In genomic region chr11:117313828-117314768, GRCh38 we compare ENCODE assay signal across 9 cellular contexts. TPM values are rescaled to one million over a fixed set of nuclear protein-coding genes. Genes with fewer than 3 reads are reported as not detected.
A peak's percentile ranks its signal among the peaks of the same experiment; 100 is the strongest.
DNase-seq lines count a peak whose midpoint lies in the region; ATAC-seq and TF ChIP-seq lines count a peak whose summit lies in the region.
"Had no signal": no experiment of that assay in that cellular context is flagged by ENCODE, and none has a peak within 500 bp of the region (broad histone marks: within the 10 kb centered on the region; RNA-seq: fewer than 3 reads in every experiment).

No MANE protein-coding gene starts in this region.

- TF ChIP-seq CTCF in epithelial cell of proximal tubule (conservative IDR thresholded peaks at IDR 0.05; ENCODE audit: low read depth, low read length) (no peak), progenitor cell of endocrine pancreas (IDR thresholded peaks at IDR 0.05; ENCODE audit: unreplicated experiment) (no peak)

- H3K27ac Mint-ChIP-seq in T-cell (no peak overlapping the region), progenitor cell of endocrine pancreas (no peak overlapping the region)

- H3K36me3 Mint-ChIP-seq in T-cell = no peaks in the 10 kb centered on the region
- H3K36me3 Mint-ChIP-seq in progenitor cell of endocrine pancreas (ENCODE audit: insufficient read depth) = no peaks in the 10 kb centered on the region

- ATAC-seq in T-cell (replicated peaks in 1 of 4) (no peak), HG02588 (IDR thresholded peaks at IDR 0.05; ENCODE audit: unreplicated experiment) (no peak), HG03439 (IDR thresholded peaks at IDR 0.05; ENCODE audit: unreplicated experiment) (no peak)

- peak overlapping the region; percentile 93 for H3K4me3 ChIP-seq in epithelial cell of proximal tubule (ENCODE audit: low read depth, low read length)

- H3K4me3 Mint-ChIP-seq in T-cell = peak overlapping the region; percentile 13 to 69 (median 42)
- peak overlapping the region; percentile 81 for H3K4me3 Mint-ChIP-seq in progenitor cell of endocrine pancreas (ENCODE audit: low read depth)

- H3K9ac ChIP-seq in ES-I3 (ENCODE audit: low read depth, low read length) = peak overlapping the region; percentile 84; the same call in 1 of the 2 replicates
- H3K9ac ChIP-seq: parathyroid adenoma had no signal

- H3K36me3 ChIP-seq in ES-I3 (ENCODE audit: insufficient read depth, low read length) = no peaks in the 10 kb centered on the region

- POLR2A ChIA-PET in T-cell (lab: Charles Lee) = no interaction called here

- H3K9me3 Mint-ChIP-seq in T-cell (no peaks in the 10 kb centered on the region), progenitor cell of endocrine pancreas (ENCODE audit: low read depth) (no peaks in the 10 kb centered on the region)

- H3K9me3 ChIP-seq in ES-I3 (ENCODE audit: control insufficient read depth, insufficient read depth, low read length) = no peaks in the 10 kb centered on the region

- no peaks in the 10 kb centered on the region for H3K4me1 ChIP-seq in ES-I3 (ENCODE audit: insufficient read depth, low read length)

- H3K27me3 Mint-ChIP-seq in T-cell (peaks cover 23 to 37% of the 10 kb centered on the region in 2 donors), progenitor cell of endocrine pancreas (no peaks in the 10 kb centered on the region)

- peaks cover 7 to 19% (median 8%) of the 10 kb centered on the region in 3 donors for H3K4me1 Mint-ChIP-seq in T-cell
- peaks cover 21% of the 10 kb centered on the region for H3K4me1 Mint-ChIP-seq in progenitor cell of endocrine pancreas (ENCODE audit: low read depth)

- CTCF ChIA-PET in T-cell (lab: Charles Lee) = no interaction called here

- no peak for DNase-seq in T-cell
- no peak for DNase-seq in epithelial cell of proximal tubule (ENCODE audit: low read depth)
- DNase-seq in progenitor cell of endocrine pancreas (ENCODE audit: low spot score, unreplicated experiment) = no peak
- DNase-seq in retina = no peak
- DNase-seq: head of caudate nucleus had no signal

RNA-seq across cellular contexts. Expression of gene BACE1, which starts 2.0 kb away (rescaled TPM):
- 1 to 10 TPM; 1.3 to 2.3 (median 1.9) TPM for total RNA-seq in T-cell
- total RNA-seq in epithelial cell of proximal tubule = 8.7 and 8.9 TPM in 2 replicates
- 68.0 and 78.2 TPM in 2 replicates for total RNA-seq in progenitor cell of endocrine pancreas

RNA-seq across cellular contexts. Expression of gene CEP164, which starts 13.6 kb away (rescaled TPM):
- 10 to 100 TPM; 44.5 to 59.9 (median 52.5) TPM for total RNA-seq in T-cell
- total RNA-seq in epithelial cell of proximal tubule = 20.0 and 20.2 TPM in 2 replicates
- 61.3 and 66.8 TPM in 2 replicates for total RNA-seq in progenitor cell of endocrine pancreas

RNA-seq across cellular contexts. Expression of gene BACE1-AS, which starts 23.0 kb away (rescaled TPM):
- 10 to 100 TPM in 3 of 5 donors, 1 to 10 TPM in 2; 4.5 to 11.3 (median 10.1) TPM for total RNA-seq in T-cell
- 1.7 and 6.6 TPM in 2 replicates for total RNA-seq in epithelial cell of proximal tubule
- 17.9 and 19.0 TPM in 2 replicates for total RNA-seq in progenitor cell of endocrine pancreas
